ENCODE assay signal across 8 cellular contexts in genomic region chr19:45125975-45126493, GRCh38. TPM values are rescaled to one million over a fixed set of nuclear protein-coding genes. Genes with fewer than 3 reads are reported as not detected.
DNase-seq lines count a peak whose midpoint lies in the region; ATAC-seq and TF ChIP-seq lines count a peak whose summit lies in the region.

No MANE protein-coding gene starts in this region.

- peak; percentile 44 to 73 (median 53) for DNase-seq in CD8-positive, alpha-beta memory T cell
- DNase-seq in HCEC 1CT (peak; percentile 33), foreskin keratinocyte (no peak), renal cortical epithelial cell (ENCODE audit: low read depth) (peak; percentile 37), GF-D8 (lab: John Stamatoyannopoulos, UW) (no peak)
- DNase-seq in activated T-cell treated with anti-CD3 and anti-CD28 coated beads, Interleukin-2, amount 50 U/mL, for 48 hours: peak; percentile 86 to 87

- H3K27me3 Mint-ChIP-seq in CD8-positive, alpha-beta memory T cell: no peaks in the 10 kb centered on the region

- H3K27ac ChIP-seq in CD8-positive, alpha-beta memory T cell (ENCODE audit: low read depth, low read length): no peak overlapping the region
- H3K27ac ChIP-seq in OCI-LY3 (ENCODE audit: low read length) (no peak overlapping the region), foreskin keratinocyte (no peak overlapping the region)

- H3K4me2 ChIP-seq in OCI-LY3 (ENCODE audit: low read length): no peak overlapping the region

- H3K9me3 Mint-ChIP-seq in CD8-positive, alpha-beta memory T cell: no peaks in the 10 kb centered on the region

- H4K20me1 ChIP-seq in OCI-LY3 (ENCODE audit: insufficient read depth, low read length): peaks cover 28% of the 10 kb centered on the region

- no peaks in the 10 kb centered on the region for H3K27me3 ChIP-seq in CD8-positive, alpha-beta memory T cell (ENCODE audit: insufficient read depth, low read length, poor library complexity, severe bottlenecking)
- H3K27me3 ChIP-seq in OCI-LY3 (ENCODE audit: low read depth, low read length): no peaks in the 10 kb centered on the region
- no peaks in the 10 kb centered on the region for H3K27me3 ChIP-seq in foreskin keratinocyte

- H3K36me3 Mint-ChIP-seq in CD8-positive, alpha-beta memory T cell: peaks cover 0 to 2% (median 0%) of the 10 kb centered on the region in 3 donors

- no peak overlapping the region for H3K4me3 ChIP-seq in CD8-positive, alpha-beta memory T cell (ENCODE audit: low read length)
- no peak overlapping the region for H3K4me3 ChIP-seq in OCI-LY3 (ENCODE audit: low read length)

- no peaks in the 10 kb centered on the region for H3K9me3 ChIP-seq in CD8-positive, alpha-beta memory T cell (ENCODE audit: low read length)
- H3K9me3 ChIP-seq in OCI-LY3 (ENCODE audit: insufficient read depth, low read length): no peaks in the 10 kb centered on the region

- TF ChIP-seq CTCF in OCI-LY3 (IDR thresholded peaks at IDR 0.05; ENCODE audit: low read depth, low read length): peak; percentile 82
- peak; percentile 77 for TF ChIP-seq CTCF in foreskin keratinocyte (conservative IDR thresholded peaks at IDR 0.05)

- H3K9ac ChIP-seq in OCI-LY3 (ENCODE audit: low read length): no peak overlapping the region

- H3K4me1 Mint-ChIP-seq in CD8-positive, alpha-beta memory T cell: peaks cover 19 to 40% (median 27%) of the 10 kb centered on the region in 3 donors

- peaks cover 42% of the 10 kb centered on the region for H3K79me2 ChIP-seq in OCI-LY3 (ENCODE audit: low read length)

- no peak overlapping the region for H3K4me3 Mint-ChIP-seq in CD8-positive, alpha-beta memory T cell

- H3K27ac Mint-ChIP-seq in CD8-positive, alpha-beta memory T cell: no peak overlapping the region

- no peaks in the 10 kb centered on the region for H3K36me3 ChIP-seq in CD8-positive, alpha-beta memory T cell (ENCODE audit: insufficient read depth, low read length)
- H3K36me3 ChIP-seq in OCI-LY3 (replicated peaks; ENCODE audit: low read depth, low read length): no peaks in the 10 kb centered on the region

- CTCF ChIA-PET in CD8-positive, alpha-beta memory T cell (lab: Charles Lee): interaction anchor here (0.7 to 2.7 kb wide), 15 partner anchors 8 to 109 kb away, joined by 3 to 8 read pairs (median 4); partner anchors contain the start of genes BLOC1S3, CLASRP and TRAPPC6A

- no peak overlapping the region for H2AFZ ChIP-seq in OCI-LY3 (ENCODE audit: low read depth, low read length)

- ATAC-seq in foreskin keratinocyte: peak; percentile 57
- ATAC-seq in GM21786 (IDR thresholded peaks at IDR 0.05; ENCODE audit: unreplicated experiment): no peak

- POLR2A ChIA-PET in CD8-positive, alpha-beta memory T cell (lab: Charles Lee): interaction anchor here (0.6 kb wide), 1 partner anchor 227 kb away, joined by 4 read pairs; no protein-coding TSS in a partner anchor

- peaks cover 5% of the 10 kb centered on the region for H3K4me1 ChIP-seq in CD8-positive, alpha-beta memory T cell (ENCODE audit: insufficient read depth, low read length)
- H3K4me1 ChIP-seq in OCI-LY3 (ENCODE audit: low read length) (peaks cover 4% of the 10 kb centered on the region), foreskin keratinocyte (peaks cover 4% of the 10 kb centered on the region)

RNA-seq across cellular contexts. Expression of gene PPP1R37, which starts 33.1 kb away (rescaled TPM):
- total RNA-seq in CD8-positive, alpha-beta memory T cell: 10 to 100 TPM; 17.8 to 18.3 TPM
- polyA plus RNA-seq in CD8-positive, alpha-beta memory T cell: 0.79 TPM
- total RNA-seq in foreskin keratinocyte (20.9 and 21.8 TPM in 2 replicates), renal cortical epithelial cell (35.6 and 37.1 TPM in 2 replicates)
- 16.6 and 17.5 TPM in 2 replicates for polyA plus RNA-seq in foreskin keratinocyte

RNA-seq across cellular contexts. Expression of gene NKPD1, which starts 34.7 kb away (rescaled TPM):
- total RNA-seq in CD8-positive, alpha-beta memory T cell: under 1 TPM; 0.13 to 0.18 TPM
- polyA plus RNA-seq in CD8-positive, alpha-beta memory T cell: 0.20 TPM
- total RNA-seq in foreskin keratinocyte (0.04 and 0.07 TPM in 2 replicates), renal cortical epithelial cell (0.10 TPM in 1 of 2 replicates, not detected in the other)
- polyA plus RNA-seq in foreskin keratinocyte: 0.03 TPM in 2 replicates

RNA-seq across cellular contexts. Expression of gene GEMIN7, which starts 47.0 kb away (rescaled TPM):
- total RNA-seq in CD8-positive, alpha-beta memory T cell: 10 to 100 TPM; 51.6 TPM
- polyA plus RNA-seq in CD8-positive, alpha-beta memory T cell: 93.5 TPM
- total RNA-seq in foreskin keratinocyte (34.9 and 37.8 TPM in 2 replicates), renal cortical epithelial cell (21.5 and 51.4 TPM in 2 replicates)
- polyA plus RNA-seq in foreskin keratinocyte: 63.9 and 70.8 TPM in 2 replicates

RNA-seq across cellular contexts. Expression of gene ZNF296, which starts 49.8 kb away (rescaled TPM):
- 1 to 10 TPM; 7.9 to 8.5 TPM for total RNA-seq in CD8-positive, alpha-beta memory T cell
- polyA plus RNA-seq in CD8-positive, alpha-beta memory T cell: 6.7 TPM
- 2.5 TPM in 2 replicates for total RNA-seq in foreskin keratinocyte
- 5.5 and 5.8 TPM in 2 replicates for polyA plus RNA-seq in foreskin keratinocyte
- 0.65 TPM in 1 of 2 replicates, not detected in the other for total RNA-seq in renal cortical epithelial cell

RNA-seq across cellular contexts. Expression of gene TRAPPC6A, which starts 52.0 kb away (rescaled TPM):
- 10 to 100 TPM; 22.7 to 24.3 TPM for total RNA-seq in CD8-positive, alpha-beta memory T cell
- 151 TPM for polyA plus RNA-seq in CD8-positive, alpha-beta memory T cell
- total RNA-seq in foreskin keratinocyte: 3.8 and 4.6 TPM in 2 replicates
- 6.9 and 7.8 TPM in 2 replicates for polyA plus RNA-seq in foreskin keratinocyte
- total RNA-seq in renal cortical epithelial cell: 20.1 and 22.4 TPM in 2 replicates

Comparison
In these comparisons a context has a peak if more than half of its experiments do, and no peak if none do; other contexts are left out.
1. DNase-seq: peak in CD8-positive, alpha-beta memory T cell (5 of 5), HCEC 1CT (single experiment), activated T-cell treated with anti-CD3 and anti-CD28 coated beads, Interleukin-2, amount 50 U/mL, for 48 hours (2 of 2) and renal cortical epithelial cell (single experiment); none in foreskin keratinocyte (0 of 2) and GF-D8 (single experiment).